Comparison of ENCODE assay signal across 12 cellular contexts in the genomic region with DNA sequence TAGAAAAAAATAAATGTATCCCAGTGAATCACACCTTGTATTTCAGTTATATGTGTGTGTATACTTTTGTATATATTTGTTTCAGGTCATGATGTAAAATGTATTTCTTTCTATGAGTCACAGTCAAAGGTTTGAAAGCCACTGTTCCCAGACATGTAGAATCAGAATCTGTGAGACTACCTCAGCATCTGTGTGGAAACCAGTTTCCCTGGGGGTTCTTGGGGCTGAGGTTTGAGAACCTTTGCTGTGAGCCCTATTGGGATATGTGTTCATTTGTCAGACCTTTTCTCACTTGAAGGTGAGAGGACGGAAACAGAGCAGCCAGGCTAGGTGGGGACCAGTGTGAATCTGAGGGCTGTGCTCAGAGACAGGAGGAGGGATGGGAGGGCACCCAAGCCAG.
DNase-seq lines count a peak whose midpoint lies in the region; ATAC-seq, FAIRE-seq and TF ChIP-seq lines count a peak whose summit lies in the region.
"Had no signal": no experiment of that assay in that cellular context is flagged by ENCODE, and none has a peak within 500 bp of the region (broad histone marks: within the 10 kb centered on the region; RNA-seq: fewer than 3 reads in every experiment).

No MANE protein-coding gene starts in this region.

- DNase-seq in left ventricle myocardium inferior (no peak), right cardiac atrium (no peak), endothelial cell of umbilical vein (ENCODE audit: low read depth, low spot score) (peak; percentile 33), upper lobe of left lung (no peak), left colon (no peak), D341Med (ENCODE audit: low spot score) (no peak), SJCRH30 (no peak)
- DNase-seq: BE2C; stimulated activated CD4-positive, alpha-beta T cell treated with anti-CD3 and anti-CD28 coated beads, Interleukin-2, amount 100 ng/mL, for 24 hours had no signal

- CTCF ChIA-PET in endothelial cell of umbilical vein (lab: Charles Lee), result interaction anchor here (1.1 kb wide), 1 partner anchor 44 kb away, joined by 5 read pairs; no protein-coding TSS in a partner anchor

- TF ChIP-seq POLR2A in endothelial cell of umbilical vein (IDR thresholded peaks at IDR 0.05; ENCODE audit: low read depth, low read length) (no peak), upper lobe of left lung (IDR thresholded peaks at IDR 0.05) (no peak)

- dilution Hi-C loops in endothelial cell of umbilical vein (cut with MboI; ENCODE audit: extremely low pct_ligation_motif_present, low sequenced_read_pairs), result no loop called here

- POLR2A ChIA-PET in endothelial cell of umbilical vein (lab: Charles Lee), result no interaction called here

- peak overlapping the region; percentile 45 for H3K9ac ChIP-seq in endothelial cell of umbilical vein (replicated peaks; ENCODE audit: extremely low read depth, insufficient read depth, low read length)

- no peak for ATAC-seq in right cardiac atrium
- ATAC-seq in HG03354 (IDR thresholded peaks at IDR 0.05; ENCODE audit: poor library complexity, severe bottlenecking, unreplicated experiment), result peak; percentile 58
- ATAC-seq in upper lobe of left lung (ENCODE audit: low FRiP score in 2 of 2), result no peak
- ATAC-seq in left colon, result no peak
- ATAC-seq: K562 had no signal

- H3K9me1 ChIP-seq in endothelial cell of umbilical vein (replicated peaks; ENCODE audit: control insufficient read depth, extremely low read depth, insufficient read depth, low read length), result no peaks in the 10 kb centered on the region

- no peaks in the 10 kb centered on the region for H4K20me1 ChIP-seq in endothelial cell of umbilical vein (replicated peaks; ENCODE audit: control insufficient read depth, extremely low read depth, insufficient read depth, low read length)

- peak overlapping the region; percentile 74 for H3K27ac ChIP-seq in left ventricle myocardium inferior (replicated peaks)
- no peak overlapping the region for H3K27ac ChIP-seq in right cardiac atrium (ENCODE audit: low read length)
- H3K27ac ChIP-seq in endothelial cell of umbilical vein (ENCODE audit: insufficient read depth, low read depth, low read length), result peak overlapping the region; percentile 97
- peak overlapping the region in 3 of 4 donors; percentile 19 to 59 (median 19) for H3K27ac ChIP-seq in upper lobe of left lung
- no peak overlapping the region; the same call in 1 of the 2 replicates for H3K27ac ChIP-seq in SJCRH30

- H3K9me3 ChIP-seq in left ventricle myocardium inferior (replicated peaks) (no peaks in the 10 kb centered on the region), right cardiac atrium (ENCODE audit: control insufficient read depth, low read length) (no peaks in the 10 kb centered on the region), endothelial cell of umbilical vein (replicated peaks; ENCODE audit: control insufficient read depth, insufficient read depth, low read length) (no peaks in the 10 kb centered on the region), upper lobe of left lung (no peaks in the 10 kb centered on the region), SJCRH30 (replicated peaks) (no peaks in the 10 kb centered on the region)
- H3K9me3 ChIP-seq: BE2C had no signal

- no peak overlapping the region for H3K4me3 ChIP-seq in left ventricle myocardium inferior
- H3K4me3 ChIP-seq in right cardiac atrium (ENCODE audit: low read length), result no peak overlapping the region
- H3K4me3 ChIP-seq in endothelial cell of umbilical vein (replicated peaks in 1 of 3; ENCODE audit: insufficient read depth in 1 of 3, low read depth in 1 of 3, low read length in 3 of 3), result no peak overlapping the region
- no peak overlapping the region for H3K4me3 ChIP-seq in upper lobe of left lung
- no peak overlapping the region for H3K4me3 ChIP-seq in SJCRH30
- H3K4me3 ChIP-seq: K562, lung had no signal

- no peak for TF ChIP-seq EP300 in upper lobe of left lung (IDR thresholded peaks at IDR 0.05)

- FAIRE-seq in endothelial cell of umbilical vein (lab: Jason Lieb, UNC), result no peak
- FAIRE-seq: K562 had no signal

- intact Hi-C loops in left ventricle myocardium inferior (cut with micrococcal nuclease), result no loop called here
- intact Hi-C loops in right cardiac atrium (cut with DNase I), result loop anchor here in 1 of 4 donors (2.0 kb wide), 1 partner anchor 74 kb away; no protein-coding TSS in a partner anchor
- intact Hi-C loops in endothelial cell of umbilical vein (cut with micrococcal nuclease), result loop anchor here (5.0 kb wide), 1 partner anchor 80 kb away; a partner anchor contains a TSS
- intact Hi-C loops in left colon (cut with DNase I, micrococcal nuclease), result no loop called here

- H3K4me2 ChIP-seq in endothelial cell of umbilical vein (ENCODE audit: insufficient read depth, low read length), result peak overlapping the region; percentile 20

- H3K36me3 ChIP-seq in left ventricle myocardium inferior (no peaks in the 10 kb centered on the region), endothelial cell of umbilical vein (ENCODE audit: control insufficient read depth in 2 of 2, extremely low read depth in 1 of 2, insufficient read depth in 2 of 2, low read length in 2 of 2) (peaks cover 0 to 2% of the 10 kb centered on the region in 2 experiments), upper lobe of left lung (no peaks in the 10 kb centered on the region), SJCRH30 (no peaks in the 10 kb centered on the region; the same call in 1 of the 2 replicates)
- H3K36me3 ChIP-seq: BE2C had no signal

- no peak overlapping the region for H2AFZ ChIP-seq in endothelial cell of umbilical vein (ENCODE audit: low read depth, low read length)

- H3K27me3 ChIP-seq in left ventricle myocardium inferior (ENCODE audit: low read depth) (no peaks in the 10 kb centered on the region), right cardiac atrium (ENCODE audit: control insufficient read depth, insufficient read depth) (no peaks in the 10 kb centered on the region), endothelial cell of umbilical vein (ENCODE audit: control insufficient read depth in 2 of 2, insufficient read depth in 2 of 2, low read length in 2 of 2) (no peaks in the 10 kb centered on the region), upper lobe of left lung (no peaks in the 10 kb centered on the region), SJCRH30 (no peaks in the 10 kb centered on the region)
- H3K27me3 ChIP-seq: BE2C had no signal

- no TSS peak for BruUV-seq in endothelial cell of umbilical vein (replicated peaks; lab: Mats Ljungman, UMichigan)

- TF ChIP-seq CTCF in left ventricle myocardium inferior (IDR thresholded peaks at IDR 0.05; ENCODE audit: borderline replicate concordance) (no peak), endothelial cell of umbilical vein (IDR thresholded peaks at IDR 0.05; ENCODE audit: extremely low read depth in 1 of 2, insufficient read depth in 1 of 2, low read depth in 1 of 2, low read length in 2 of 2) (no peak), upper lobe of left lung (IDR thresholded peaks at IDR 0.05) (no peak)

- WGBS in right cardiac atrium, result 96% methylated on average over 1 of the region's 1 CpG
- 100% methylated on average over 1 of the region's 1 CpG for WGBS in upper lobe of left lung, 2 donors

- no peaks in the 10 kb centered on the region for H3K79me2 ChIP-seq in endothelial cell of umbilical vein (ENCODE audit: control insufficient read depth, insufficient read depth, low read length)

- peaks cover 82% of the 10 kb centered on the region for H3K4me1 ChIP-seq in left ventricle myocardium inferior
- peaks cover 15% of the 10 kb centered on the region for H3K4me1 ChIP-seq in right cardiac atrium (ENCODE audit: control insufficient read depth, insufficient read depth, low read length)
- H3K4me1 ChIP-seq in endothelial cell of umbilical vein (ENCODE audit: control insufficient read depth, extremely low read depth, insufficient read depth, low read length), result peaks cover 52% of the 10 kb centered on the region
- H3K4me1 ChIP-seq in upper lobe of left lung, result peaks cover 6 to 23% (median 10%) of the 10 kb centered on the region in 4 donors
- peaks cover 52% of the 10 kb centered on the region for H3K4me1 ChIP-seq in SJCRH30
- H3K4me1 ChIP-seq: BE2C had no signal

TF ChIP-seq in endothelial cell of umbilical vein, 7 proteins besides CTCF, POLR2A, EP300 and RAD21:
- TF ChIP-seq POLR2AphosphoS5 (IDR thresholded peaks at IDR 0.05; ENCODE audit: insufficient read depth, low read depth, low read length) (no peak), FOS (IDR thresholded peaks at IDR 0.05; ENCODE audit: borderline replicate concordance, insufficient read depth, low read length) (peak; percentile 20), GATA2 (IDR thresholded peaks at IDR 0.05; ENCODE audit: insufficient read depth, insufficient read length, low read depth, low read length) (no peak)
- TF ChIP-seq, protein P1, sequence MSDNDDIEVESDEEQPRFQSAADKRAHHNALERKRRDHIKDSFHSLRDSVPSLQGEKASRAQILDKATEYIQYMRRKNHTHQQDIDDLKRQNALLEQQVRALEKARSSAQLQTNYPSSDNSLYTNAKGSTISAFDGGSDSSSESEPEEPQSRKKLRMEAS (IDR thresholded peaks at IDR 0.05; ENCODE audit: insufficient read depth, insufficient read length), result no peak

Comparison
In these comparisons a context has a peak if more than half of its experiments do, and no peak if none do; other contexts are left out.
1. H3K27ac ChIP-seq: peak in left ventricle myocardium inferior (single experiment), endothelial cell of umbilical vein (single experiment) and upper lobe of left lung (3 of 4); none in right cardiac atrium (single experiment) and SJCRH30 (single experiment).